ENCODE assay signal across 20 cellular contexts in genomic region chr15:39880718-39881387, GRCh38. TPM values are rescaled to one million over a fixed set of nuclear protein-coding genes. Genes with fewer than 3 reads are reported as not detected.
"Had no signal": no experiment of that assay in that cellular context is flagged by ENCODE, and none has a peak within 500 bp of the region (broad histone marks: within the 10 kb centered on the region; RNA-seq: fewer than 3 reads in every experiment).

No MANE protein-coding gene starts in this region.

- H3K4me1 Mint-ChIP-seq: activated CD4-positive, alpha-beta T cell treated with anti-CD3 and anti-CD28 coated beads, Interleukin-2, amount 10 ng/mL, durations not matched to agents 24 days and 14 days; activated naive CD8-positive, alpha-beta T cell treated with anti-CD3 and anti-CD28 coated beads for 36 hours; memory B cell; naive thymus-derived CD8-positive, alpha-beta T cell; stimulated activated naive B cell treated with anti-CD40 and anti-IgM and Interleukin-4, amounts not matched to agents 10 μg/mL and 1 μg/mL and 100 μg/mL, for 72 hours had no signal

- H3K4me3 Mint-ChIP-seq: activated CD4-positive, alpha-beta T cell treated with anti-CD3 and anti-CD28 coated beads, Interleukin-2, amount 10 ng/mL, durations not matched to agents 24 days and 14 days; activated naive CD8-positive, alpha-beta T cell treated with anti-CD3 and anti-CD28 coated beads for 36 hours; activated T-helper 1 cell treated with anti-CD3 and anti-CD28 coated beads, Interleukin-12 subunit alpha, Interleukin-12 subunit beta, Interleukin-2, Interleukin-4 antibody, amounts not matched to agents 30 ng/mL and 10 ng/mL and 1 ng/mL, durations not matched to agents 14 hours and 24 hours and 36 hours; brain; memory B cell; naive thymus-derived CD8-positive, alpha-beta T cell; stimulated activated naive B cell treated with anti-CD40 and anti-IgM and Interleukin-4, amounts not matched to agents 10 μg/mL and 1 μg/mL and 100 μg/mL, for 72 hours had no signal

- H3K27me3 Mint-ChIP-seq: brain; stimulated activated naive B cell treated with anti-CD40 and anti-IgM and Interleukin-4, amounts not matched to agents 10 μg/mL and 1 μg/mL and 100 μg/mL, for 72 hours had no signal

- FAIRE-seq: pancreas had no signal

- H3K9me3 Mint-ChIP-seq: activated CD4-positive, alpha-beta T cell treated with anti-CD3 and anti-CD28 coated beads, Interleukin-2, amount 10 ng/mL, durations not matched to agents 24 days and 14 days; activated naive CD8-positive, alpha-beta T cell treated with anti-CD3 and anti-CD28 coated beads for 36 hours; activated T-helper 1 cell treated with anti-CD3 and anti-CD28 coated beads, Interleukin-12 subunit alpha, Interleukin-12 subunit beta, Interleukin-2, Interleukin-4 antibody, amounts not matched to agents 30 ng/mL and 10 ng/mL and 1 ng/mL, durations not matched to agents 14 hours and 24 hours and 36 hours; brain; memory B cell; naive thymus-derived CD8-positive, alpha-beta T cell; stimulated activated naive B cell treated with anti-CD40 and anti-IgM and Interleukin-4, amounts not matched to agents 10 μg/mL and 1 μg/mL and 100 μg/mL, for 72 hours had no signal

- H3K36me3 Mint-ChIP-seq: activated naive CD8-positive, alpha-beta T cell treated with anti-CD3 and anti-CD28 coated beads for 36 hours; brain; memory B cell; naive thymus-derived CD8-positive, alpha-beta T cell; stimulated activated naive B cell treated with anti-CD40 and anti-IgM and Interleukin-4, amounts not matched to agents 10 μg/mL and 1 μg/mL and 100 μg/mL, for 72 hours had no signal

- H3K27ac Mint-ChIP-seq: activated CD4-positive, alpha-beta T cell treated with anti-CD3 and anti-CD28 coated beads, Interleukin-2, amount 10 ng/mL, durations not matched to agents 24 days and 14 days; activated naive CD8-positive, alpha-beta T cell treated with anti-CD3 and anti-CD28 coated beads for 36 hours; activated T-helper 1 cell treated with anti-CD3 and anti-CD28 coated beads, Interleukin-12 subunit alpha, Interleukin-12 subunit beta, Interleukin-2, Interleukin-4 antibody, amounts not matched to agents 30 ng/mL and 10 ng/mL and 1 ng/mL, durations not matched to agents 14 hours and 24 hours and 36 hours; brain; memory B cell; naive thymus-derived CD8-positive, alpha-beta T cell; stimulated activated naive B cell treated with anti-CD40 and anti-IgM and Interleukin-4, amounts not matched to agents 10 μg/mL and 1 μg/mL and 100 μg/mL, for 72 hours had no signal

- DNase-seq: activated CD4-positive, alpha-beta T cell treated with anti-CD3 and anti-CD28 coated beads, Interleukin-2, amount 10 ng/mL, durations not matched to agents 24 days and 14 days; activated CD4-positive, CD25-positive, alpha-beta regulatory T cell; activated CD8-positive, alpha-beta memory T cell treated with anti-CD3 and anti-CD28 coated beads for 24 hours; activated naive CD8-positive, alpha-beta T cell treated with anti-CD3 and anti-CD28 coated beads for 36 hours; central memory CD4-positive, alpha-beta T cell; colonic mucosa; kidney glomerular epithelial cell; left ventricle myocardium superior; mucosa of descending colon; naive thymus-derived CD8-positive, alpha-beta T cell; pancreas; retina; stimulated activated CD4-positive, alpha-beta T cell treated with anti-CD3 and anti-CD28 coated beads, Interleukin-15, amount 100 ng/mL, for 24 hours; stimulated activated CD4-positive, alpha-beta T cell treated with anti-CD3 and anti-CD28 coated beads, Interleukin-4, amount 100 ng/mL, for 1 hour; stimulated activated naive B cell treated with anti-CD40 and anti-IgM and Interleukin-4, amounts not matched to agents 10 μg/mL and 1 μg/mL and 100 μg/mL, for 72 hours; tibial artery; uterus had no signal

RNA-seq across cellular contexts. Expression of gene GPR176, which starts 39.2 kb away (rescaled TPM):
- total RNA-seq: naive thymus-derived CD8-positive, alpha-beta T cell had no signal
- polyA plus RNA-seq: naive thymus-derived CD8-positive, alpha-beta T cell had no signal
